18 cellular contexts compared by ENCODE assay signal in the genomic region with DNA sequence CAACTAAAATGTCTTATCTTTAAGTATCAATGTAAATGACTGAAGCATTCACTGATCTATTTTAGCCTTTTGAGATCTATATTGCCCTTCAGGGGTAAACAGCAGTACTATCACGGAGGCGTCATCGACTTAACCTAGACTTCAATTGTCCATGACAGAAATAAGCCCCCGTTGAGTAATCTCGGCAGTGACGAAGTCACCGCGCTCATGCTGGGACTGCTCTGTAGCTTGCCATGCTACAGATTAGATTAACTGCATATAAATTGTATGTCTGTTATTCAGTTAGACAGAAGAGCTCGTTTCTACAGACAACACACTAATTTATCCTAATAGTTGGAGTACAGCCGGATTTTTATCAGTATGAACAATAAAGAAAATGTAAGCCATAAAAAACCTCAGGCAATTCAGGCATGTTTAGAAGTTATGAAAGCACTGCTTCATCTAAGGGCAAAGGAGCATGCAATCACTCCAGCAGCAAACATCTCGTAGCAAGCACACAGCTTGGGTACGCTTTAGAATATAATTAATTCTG.
"Had no signal": no experiment of that assay in that cellular context is flagged by ENCODE, and none has a peak within 500 bp of the region (broad histone marks: within the 10 kb centered on the region; RNA-seq: fewer than 3 reads in every experiment).

No MANE protein-coding gene starts in this region.

- H3K27ac ChIP-seq: esophagus squamous epithelium, prostate gland, right atrium auricular region, thyroid gland had no signal

- H3K36me3 ChIP-seq: prostate gland, thyroid gland had no signal

- H3K4me3 ChIP-seq: esophagus squamous epithelium, prostate gland, right atrium auricular region, thyroid gland had no signal

- H3K4me1 ChIP-seq: esophagus squamous epithelium, prostate gland, right atrium auricular region, thyroid gland had no signal

- DNase-seq: activated CD4-positive, alpha-beta memory T cell treated with anti-CD3 and anti-CD28 coated beads for 36 hours; activated CD4-positive, alpha-beta T cell treated with anti-CD3 and anti-CD28 coated beads for 4 hours; activated naive CD4-positive, alpha-beta T cell; activated naive CD8-positive, alpha-beta T cell treated with anti-CD3 and anti-CD28 coated beads for 36 hours; amygdala; dermis blood vessel endothelial cell; effector memory CD4-positive, alpha-beta T cell; esophagus squamous epithelium; mesendoderm; naive thymus-derived CD8-positive, alpha-beta T cell; stimulated activated CD4-positive, alpha-beta T cell treated with anti-CD3 and anti-CD28 coated beads, Interleukin-12 subunit alpha, Interleukin-12 subunit beta, amount 100 ng/mL, for 4 hours; stimulated activated CD4-positive, alpha-beta T cell treated with anti-CD3 and anti-CD28 coated beads, Interleukin-1b, Interleukin-23, amount 100 ng/mL, for 48 hours; stimulated activated CD8-positive, alpha-beta memory T cell treated with anti-CD3 and anti-CD28 coated beads, Interleukin-4, amount 100 ng/mL, for 48 hours; stimulated activated naive CD4-positive, alpha-beta T cell; thyroid gland had no signal

- H3K27me3 ChIP-seq: esophagus squamous epithelium, right atrium auricular region, thyroid gland had no signal

- ATAC-seq: naive thymus-derived CD8-positive, alpha-beta T cell; WTC11 had no signal

- H3K9me3 ChIP-seq: esophagus squamous epithelium, prostate gland, right atrium auricular region, thyroid gland had no signal
